In the genomic region with DNA sequence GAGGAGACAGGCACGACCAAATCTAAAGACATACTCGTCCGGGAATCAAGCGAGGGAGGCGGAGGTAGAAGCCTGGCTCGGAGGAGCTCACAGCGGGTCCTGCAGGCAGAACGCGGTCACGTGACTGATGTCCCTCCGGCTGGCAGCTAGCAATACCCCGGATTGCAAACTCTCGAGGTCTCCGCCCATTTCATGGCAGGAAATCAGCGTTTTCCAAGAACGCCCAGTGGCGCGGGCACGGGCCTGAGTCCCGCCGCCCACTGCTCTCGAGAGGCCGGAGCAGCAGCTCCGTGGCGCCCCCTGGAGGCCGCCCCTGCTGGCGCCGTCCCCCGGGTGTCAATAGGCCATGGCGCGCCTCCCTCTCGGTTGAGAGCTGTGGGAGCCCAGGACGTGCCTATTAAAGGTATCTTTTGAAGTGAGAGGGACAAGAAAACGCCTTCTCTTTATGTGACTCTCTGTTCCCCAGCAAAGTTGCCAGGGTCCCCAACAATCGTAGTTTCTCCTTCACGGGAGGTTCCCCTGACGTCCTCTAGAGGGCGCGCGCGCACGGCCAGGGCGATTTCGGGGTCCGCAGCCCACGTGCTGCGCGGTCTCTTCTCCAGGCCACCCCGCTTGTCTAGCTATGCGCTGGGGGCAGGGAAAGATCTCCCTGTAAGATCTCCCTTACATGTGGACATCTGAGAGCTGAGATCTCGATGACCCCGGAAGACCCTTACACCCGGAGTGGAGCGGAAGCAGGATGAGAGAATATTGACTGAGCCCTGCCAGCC, we compare ENCODE assay signal across 8 cellular contexts. TPM values are rescaled to one million over a fixed set of nuclear protein-coding genes. Genes with fewer than 3 reads are reported as not detected.
A peak's percentile ranks its signal among the peaks of the same experiment; 100 is the strongest.
DNase-seq lines count a peak whose midpoint lies in the region; ATAC-seq and TF ChIP-seq lines count a peak whose summit lies in the region.

No MANE protein-coding gene starts in this region.

- no peaks in the 10 kb centered on the region for H3K36me3 ChIP-seq in tibial artery

- H3K4me1 ChIP-seq in tibial artery: peaks cover 0 to 5% (median 3%) of the 10 kb centered on the region in 4 donors

- peak; percentile 82 for ATAC-seq in T-helper 17 cell
- peak; percentile 93 to 94 for ATAC-seq in left cardiac atrium
- no peak for ATAC-seq in GM18873 (IDR thresholded peaks at IDR 0.05; ENCODE audit: low FRiP score, unreplicated experiment)

- peak overlapping the region; percentile 8; the same call in 1 of the 2 replicates for H3K4me3 ChIP-seq in GM12864 (ENCODE audit: low read depth, low read length)
- H3K4me3 ChIP-seq in tibial artery: peak overlapping the region; percentile 50 to 56

- H3K27ac Mint-ChIP-seq in T-helper 17 cell: peak overlapping the region; percentile 41

- H3K27me3 ChIP-seq in tibial artery: no peaks in the 10 kb centered on the region

- peaks cover 4% of the 10 kb centered on the region for H3K27me3 Mint-ChIP-seq in T-helper 17 cell

- no peaks in the 10 kb centered on the region for H3K36me3 Mint-ChIP-seq in T-helper 17 cell (ENCODE audit: low read depth)

- peak overlapping the region; percentile 79 to 85 for H3K27ac ChIP-seq in tibial artery

- DNase-seq in GM12864 (ENCODE audit: low read depth): no peak
- peak; percentile 85 for DNase-seq in NCI-H1694 (lab: John Stamatoyannopoulos, UW)
- DNase-seq in T-helper 17 cell: peak; percentile 39 to 47 (median 47)
- peak; percentile 26 to 95 (median 78) for DNase-seq in amygdala (lab: John Stamatoyannopoulos, UW)
- peak; percentile 95 for DNase-seq in left cardiac atrium
- peak; percentile 83 for DNase-seq in pons (ENCODE audit: low spot score)
- DNase-seq in tibial artery: peak; percentile 89 to 97

- H3K4me3 Mint-ChIP-seq in T-helper 17 cell: peak overlapping the region; percentile 89

- intact Hi-C loops in left cardiac atrium (cut with DNase I) (loop anchor here (2.0 to 10.0 kb wide), 5 partner anchors 55 to 311 kb away; no protein-coding TSS in a partner anchor), tibial artery (cut with DNase I; ENCODE audit: low total_unique reads) (loop anchor here (2.0 to 5.0 kb wide), 3 partner anchors 37 to 134 kb away; partner anchors contain the start of gene RBFOX2)

- TF ChIP-seq CTCF in GM12864 (IDR thresholded peaks at IDR 0.05; ENCODE audit: low read depth, low read length, missing control alignments): peak; percentile 85
- TF ChIP-seq CTCF in tibial artery (IDR thresholded peaks at IDR 0.05): peak; percentile 99 to 100

- no peaks in the 10 kb centered on the region for H3K9me3 ChIP-seq in T-helper 17 cell (ENCODE audit: control insufficient read depth, low read length, poor library complexity, severe bottlenecking)
- no peaks in the 10 kb centered on the region for H3K9me3 ChIP-seq in tibial artery

- peaks cover 5% of the 10 kb centered on the region for H3K4me1 Mint-ChIP-seq in T-helper 17 cell

RNA-seq across cellular contexts. Expression of gene RBFOX2, which starts 37.3 kb away (rescaled TPM):
- under 1 TPM; 0.23 to 0.97 TPM for total RNA-seq in T-helper 17 cell
- total RNA-seq in left cardiac atrium: 10 to 100 TPM; 71.5 to 73.6 TPM

Comparison
In these comparisons a context has a peak if more than half of its experiments do, and no peak if none do; other contexts are left out.
1. RNA of gene RBFOX2, which starts 37.3 kb away (total RNA-seq): 71.5 to 73.6 TPM in left cardiac atrium; 0.23 to 0.97 TPM in T-helper 17 cell; every median in the first group is over 10 times any median in the second.